ENCODE assay signal across 8 cellular contexts in the genomic region with DNA sequence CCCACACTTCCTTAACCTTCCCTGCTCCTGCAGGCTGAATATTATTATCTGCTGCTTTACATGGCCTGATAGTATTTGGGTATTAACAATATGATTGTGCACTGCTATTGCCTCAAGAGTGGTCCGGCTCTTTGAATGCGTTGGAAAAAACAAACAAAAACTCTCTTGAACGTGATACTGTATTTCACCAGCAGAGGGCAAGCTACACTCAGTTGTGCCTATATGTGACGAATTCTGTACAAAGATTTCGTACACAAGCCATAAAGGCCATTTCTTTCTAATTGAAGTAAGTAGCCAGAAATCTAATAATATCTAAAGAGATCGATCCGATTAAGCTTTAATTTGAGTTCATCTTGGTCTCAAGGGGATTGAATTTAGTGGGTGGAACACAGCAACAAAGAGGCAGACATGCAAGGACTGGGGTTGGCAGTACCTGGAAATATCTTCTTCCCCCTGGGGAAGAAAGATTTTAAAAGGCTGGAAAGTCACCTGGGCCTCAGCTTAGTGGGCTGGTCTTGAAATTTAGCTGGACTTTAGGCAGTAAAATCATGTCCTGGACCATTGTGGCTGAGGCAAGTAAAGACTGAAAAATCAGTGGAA. TPM values are rescaled to one million over a fixed set of nuclear protein-coding genes. Genes with fewer than 3 reads are reported as not detected.
DNase-seq lines count a peak whose midpoint lies in the region; ATAC-seq, FAIRE-seq and TF ChIP-seq lines count a peak whose summit lies in the region.

No MANE protein-coding gene starts in this region.

- TF ChIP-seq EP300 in K562 (IDR thresholded peaks at IDR 0.05; ENCODE audit: low read length) (no peak), stomach (IDR thresholded peaks at IDR 0.05) (no peak)

- no peaks in the 10 kb centered on the region for H3K79me2 ChIP-seq in K562 (ENCODE audit: control insufficient read depth, insufficient read depth, low read length)

- ATAC-seq in GM18520 (IDR thresholded peaks at IDR 0.05; ENCODE audit: unreplicated experiment) (peak; percentile 53), HG03342 (IDR thresholded peaks at IDR 0.05; ENCODE audit: unreplicated experiment) (peak; percentile 74), K562 (peak; percentile 91)

- H3K4me3 ChIP-seq in K562: no peak overlapping the region
- no peak overlapping the region for H3K4me3 ChIP-seq in stomach

- H2AFZ ChIP-seq in K562 (ENCODE audit: low read depth, low read length): no peak overlapping the region

- peak; percentile 72 for FAIRE-seq in K562 (lab: Jason Lieb, UNC)

- H3K27me3 ChIP-seq in K562 (ENCODE audit: control insufficient read depth in 2 of 2, insufficient read depth in 2 of 2, low read length in 2 of 2): peaks cover 16 to 27% of the 10 kb centered on the region in 2 experiments; a peak in 4 of 5 replicates
- peaks cover 0 to 67% (median 0%) of the 10 kb centered on the region in 3 donors for H3K27me3 ChIP-seq in stomach

- TF ChIP-seq CTCF in K562 (IDR thresholded peaks at IDR 0.05 in 2 of 3, conservative IDR thresholded peaks at IDR 0.05 in 1 of 3; ENCODE audit: insufficient read depth in 2 of 3, low read depth in 1 of 3, low read length in 3 of 3): peak; percentile 65 to 89 (median 78); a peak in 5 of 6 replicates
- peak in 5 of 7 experiments; percentile 59 to 67 (median 63) for TF ChIP-seq CTCF in stomach (IDR thresholded peaks at IDR 0.05)

- no peak overlapping the region for H3K4me2 ChIP-seq in K562 (ENCODE audit: insufficient read depth, low read length)

- DNase-seq in COR-L47 (lab: John Stamatoyannopoulos, UW): peak; percentile 45
- DNase-seq in NCI-H446 treated with DMSO at 0.1 percent for 48 hours (lab: John Stamatoyannopoulos, UW): peak; percentile 4
- peak; percentile 47 to 71 (median 49) for DNase-seq in K562 (ENCODE audit: extremely low read depth in 1 of 4, low spot score in 3 of 4)
- peak; percentile 59 for DNase-seq in iris pigment epithelial cell (ENCODE audit: low read depth)
- DNase-seq in stomach: no peak
- DNase-seq in UCSD-AML1 (lab: John Stamatoyannopoulos, UW; ENCODE audit: unreplicated experiment): no peak

- 3% methylated on average over 7 of the region's 7 CpGs for WGBS in K562 (ENCODE audit: insufficient coverage, low coverage, missing lambda C conversion rate)
- 1 to 2% (median 2%) methylated on average over 7 of the region's 7 CpGs for WGBS in stomach, 5 donors

- TF ChIP-seq POLR2A in K562 (conservative IDR thresholded peaks at IDR 0.05): no peak
- TF ChIP-seq POLR2A in stomach (IDR thresholded peaks at IDR 0.05): no peak

- H3K36me3 ChIP-seq in K562 (ENCODE audit: control insufficient read depth, insufficient read depth, low read length): no peaks in the 10 kb centered on the region
- no peaks in the 10 kb centered on the region for H3K36me3 ChIP-seq in stomach

- no peaks in the 10 kb centered on the region for H4K20me1 ChIP-seq in K562 (replicated peaks; ENCODE audit: control insufficient read depth, insufficient read depth, low read length)

- in situ Hi-C loops in K562 (cut with MboI): loop anchor here (25.0 kb wide), 2 partner anchors 374 to 724 kb away; no protein-coding TSS in a partner anchor

- peak; percentile 89 to 96 for TF ChIP-seq RAD21 in K562 (CRISPR knock-in tag; conservative IDR thresholded peaks at IDR 0.05 in 1 of 2, IDR thresholded peaks at IDR 0.05 in 1 of 2)

- CTCF ChIA-PET in K562 (lab: Yijun Ruan, JAX; ENCODE audit: low intra/inter-chr PET ratio): interaction anchor here (0.6 to 2.1 kb wide), 5 partner anchors 76 to 388 kb away, joined by 3 to 12 read pairs (median 5); partner anchors contain the start of gene MZT2A

- intact Hi-C loops in K562 (cut with micrococcal nuclease): loop anchor here (1.0 to 5.0 kb wide), 3 partner anchors 114 to 389 kb away; partner anchors contain the start of gene CCDC74A
- intact Hi-C loops in stomach (cut with DNase I; ENCODE audit: low total_unique reads): no loop called here

- H3K9me1 ChIP-seq in K562 (ENCODE audit: control insufficient read depth, insufficient read depth, low read length): no peaks in the 10 kb centered on the region

- no peak overlapping the region for H3K9ac ChIP-seq in K562 (ENCODE audit: insufficient read depth in 1 of 2, low read depth in 2 of 2, low read length in 2 of 2)

- POLR2A ChIA-PET in K562 (lab: Yijun Ruan, JAX): interaction anchor here (0.6 to 0.7 kb wide), 2 partner anchors 9 to 81 kb away, joined by 3 read pairs; no protein-coding TSS in a partner anchor

- H3K9me3 ChIP-seq in K562 (replicated peaks; ENCODE audit: control insufficient read depth, insufficient read depth, low read depth, low read length) (no peaks in the 10 kb centered on the region), stomach (no peaks in the 10 kb centered on the region)

- H3K27ac ChIP-seq in K562 (ENCODE audit: extremely low read depth, low read depth, low read length) (no peak overlapping the region), stomach (no peak overlapping the region)

- no TSS peak for BruUV-seq in K562 (replicated peaks; lab: Mats Ljungman, UMichigan)

- H3K4me1 ChIP-seq in K562 (replicated peaks in 1 of 2; ENCODE audit: control insufficient read depth in 2 of 2, insufficient read depth in 2 of 2, low read length in 2 of 2) (no peaks in the 10 kb centered on the region), stomach (no peaks in the 10 kb centered on the region)

TF ChIP-seq in K562, 482 proteins besides CTCF, POLR2A, EP300 and RAD21 (continues in another document):
- TF ChIP-seq CBX5 (IDR thresholded peaks at IDR 0.05; ENCODE audit: borderline replicate concordance, low read depth): no peak
- no peak for TF ChIP-seq ATF7 (IDR thresholded peaks at IDR 0.05)
- TF ChIP-seq U2AF2 (optimal IDR thresholded peaks at IDR 0.05; ENCODE audit: low read depth, low read length): no peak
- TF ChIP-seq ZNF134 (CRISPR knock-in tag; conservative IDR thresholded peaks at IDR 0.05): no peak
- 0 out of 2 replicates have a peak, but pooled peaks have one; percentile 64 for TF ChIP-seq CC2D1A (IDR thresholded peaks at IDR 0.05)
- TF ChIP-seq DEAF1 (CRISPR knock-in tag; IDR thresholded peaks at IDR 0.05): peak; percentile 81
- TF ChIP-seq E4F1 (CRISPR knock-in tag; IDR thresholded peaks at IDR 0.05; ENCODE audit: borderline replicate concordance): no peak
- TF ChIP-seq BDP1 (IDR thresholded peaks at IDR 0.05; ENCODE audit: insufficient read depth, insufficient read length): no peak
- TF ChIP-seq ARNT (IDR thresholded peaks at IDR 0.05): 0 out of 4 replicates have a peak, but pooled peaks of 1 of the 2 experiments have one; percentile 31
- no peak for TF ChIP-seq SAFB2 (IDR thresholded peaks at IDR 0.05; ENCODE audit: borderline replicate concordance, low read depth, low read length, severe bottlenecking)

RNA-seq across cellular contexts. Expression of gene RAB6D, which starts 49.3 kb away (rescaled TPM):
- not detected in 2 replicates for total RNA-seq in K562 (2011; cell fraction: chromatin; rRNA removed; ENCODE audit: low replicate concordance)
- total RNA-seq in K562 (2011; cell fraction: nucleolus; rRNA removed): not detected in 2 replicates
- total RNA-seq in K562 (2011; cell fraction: nucleoplasm; rRNA removed): not detected in 2 replicates
- total RNA-seq in K562 (2014; rRNA removed): not detected in 2 replicates
- 0.04 TPM in 1 of 2 replicates, not detected in the other for total RNA-seq in K562 (2014; rRNA removed; fragmentation: Illumina TruSeq; extraction: Trizol)
- total RNA-seq in K562 (2015; rRNA removed; fragmentation: Illumina TruSeq; extraction: Trizol): not detected in 2 replicates
- total RNA-seq in K562 (2021): not detected in 2 replicates
- 0.03 TPM in 2 replicates for polyA plus RNA-seq in K562 (2011; rRNA removed)
- not detected in 2 replicates for polyA plus RNA-seq in K562 (2011; cell fraction: cytosol; rRNA removed)
- not detected in 2 replicates for polyA plus RNA-seq in K562 (2011; cell fraction: nucleus; rRNA removed)
- polyA plus RNA-seq in K562 (2012): 0.03 TPM in 2 replicates
- 0.03 TPM in 1 of 2 replicates, not detected in the other for polyA plus RNA-seq in K562 (2014; fragmentation: Illumina TruSeq; extraction: Trizol)
- under 1 TPM in 1 of 2 experiments, not detected in 1; 0.01 TPM for polyA plus RNA-seq in K562 (2014; fragmentation: Nextera tagmentation; extraction: Ambion mirVana)
- not detected in 2 replicates for polyA plus RNA-seq in K562 (2014; rRNA removed)
- polyA minus RNA-seq in K562 (2011; rRNA and poly(A)+ RNA removed): 0.11 and 0.12 TPM in 2 replicates
- not detected in 2 replicates for polyA minus RNA-seq in K562 (2011; cell fraction: cytosol; rRNA and poly(A)+ RNA removed)
- polyA minus RNA-seq in K562 (2011; cell fraction: nucleus; rRNA and poly(A)+ RNA removed): not detected in 2 replicates
- total RNA-seq in stomach: under 1 TPM in 1 of 5 donors, not detected in 4; 0.18 TPM
- not detected for polyA plus RNA-seq in stomach

Comparison
In these comparisons a context has a peak if more than half of its experiments do, and no peak if none do; other contexts are left out.
1. DNase-seq: peak in COR-L47 (single experiment), NCI-H446 treated with DMSO at 0.1 percent for 48 hours (single experiment), K562 (4 of 4) and iris pigment epithelial cell (single experiment); none in stomach (single experiment) and UCSD-AML1 (single experiment).
2. Peak in every context shown above with its lines, with median percentiles within 50 percentile points of each other: ATAC-seq.